17 cellular contexts compared by ENCODE assay signal in genomic region chr1:193176113-193176512, GRCh38. TPM values are rescaled to one million over a fixed set of nuclear protein-coding genes. Genes with fewer than 3 reads are reported as not detected.
"Had no signal": no experiment of that assay in that cellular context is flagged by ENCODE, and none has a peak within 500 bp of the region (broad histone marks: within the 10 kb centered on the region; RNA-seq: fewer than 3 reads in every experiment).

No MANE protein-coding gene starts in this region.

- H3K9me3 Mint-ChIP-seq: activated naive CD4-positive, alpha-beta T cell treated with anti-CD3 and anti-CD28 coated beads, Interleukin-2, amount 50 U/mL, for 72 hours; endodermal cell had no signal

- H3K4me3 Mint-ChIP-seq: endodermal cell, mesothelial cell of epicardium had no signal

- FAIRE-seq: islet of Langerhans had no signal

- DNase-seq: activated CD4-positive, alpha-beta T cell treated with anti-CD3 and anti-CD28 coated beads, Interleukin-2, amount 50 U/mL, for 1 hour; activated effector memory CD4-positive, alpha-beta T cell treated with anti-CD3 and anti-CD28 coated beads, Interleukin-2, amount 50 U/mL, for 16 hours; anterior cingulate cortex; endodermal cell; left colon; lower lobe of right lung; stimulated activated CD4-positive, alpha-beta T cell treated with anti-CD3 and anti-CD28 coated beads, Interleukin-12 subunit alpha, Interleukin-12 subunit beta, amount 100 ng/mL, for 4 hours; stimulated activated CD4-positive, alpha-beta T cell treated with anti-CD3 and anti-CD28 coated beads, Interleukin-2, amount 100 ng/mL, for 24 hours; stomach; SW 1271; testis; upper lobe of right lung had no signal

- ATAC-seq: activated CD4-positive, CD25-positive, alpha-beta regulatory T cell treated with anti-CD3 and anti-CD28 coated beads, Interleukin-2, amount 50 U/mL, for 24 hours; activated naive CD4-positive, alpha-beta T cell treated with anti-CD3 and anti-CD28 coated beads, Interleukin-2, amount 50 U/mL, for 72 hours; left colon; lower lobe of right lung; upper lobe of right lung had no signal

- H3K4me1 Mint-ChIP-seq: endodermal cell had no signal

- H3K27ac Mint-ChIP-seq: activated naive CD4-positive, alpha-beta T cell treated with anti-CD3 and anti-CD28 coated beads, Interleukin-2, amount 50 U/mL, for 72 hours; endodermal cell; mesothelial cell of epicardium had no signal

RNA-seq across cellular contexts. Expression of gene B3GALT2, which starts 10.3 kb away (rescaled TPM):
- total RNA-seq: activated naive CD4-positive, alpha-beta T cell treated with anti-CD3 and anti-CD28 coated beads, Interleukin-2, amount 50 U/mL, for 72 hours; endodermal cell; epithelial cell of proximal tubule had no signal
